ENCODE assay signal across 29 cellular contexts in genomic region chr12:127966331-127966730, GRCh38.
DNase-seq lines count a peak whose midpoint lies in the region; ATAC-seq, FAIRE-seq and TF ChIP-seq lines count a peak whose summit lies in the region.
"Had no signal": no experiment of that assay in that cellular context is flagged by ENCODE, and none has a peak within 500 bp of the region (broad histone marks: within the 10 kb centered on the region; RNA-seq: fewer than 3 reads in every experiment).

No MANE protein-coding gene starts in this region.

- H3K9ac ChIP-seq in K562 (ENCODE audit: insufficient read depth in 1 of 2, low read depth in 2 of 2, low read length in 2 of 2), result no peak overlapping the region
- H3K9ac ChIP-seq: BLaER1; BLaER1 treated with 17β-estradiol and CSF1 and Interleukin-3, amounts not matched to agents 10 nM and 100 nM had no signal

- H3K36me3 ChIP-seq in K562 (ENCODE audit: control insufficient read depth, insufficient read depth, low read length), result no peaks in the 10 kb centered on the region
- H3K36me3 ChIP-seq: BE2C; BLaER1; BLaER1 treated with 17β-estradiol and CSF1 and Interleukin-3, amounts not matched to agents 10 nM and 100 nM had no signal

- no peaks in the 10 kb centered on the region for H3K9me1 ChIP-seq in K562 (ENCODE audit: control insufficient read depth, insufficient read depth, low read length)

- POLR2A ChIA-PET in K562 (lab: Yijun Ruan, JAX), result no interaction called here

- H3K4me1 ChIP-seq in K562 (replicated peaks in 1 of 2; ENCODE audit: control insufficient read depth in 2 of 2, insufficient read depth in 2 of 2, low read length in 2 of 2), result no peaks in the 10 kb centered on the region
- H3K4me1 ChIP-seq: A549; BE2C; BLaER1; BLaER1 treated with 17β-estradiol and CSF1 and Interleukin-3, amounts not matched to agents 10 nM and 100 nM; Caco-2 had no signal

- in situ Hi-C loops in K562 (cut with MboI), result no loop called here

- H3K4me2 ChIP-seq in K562 (ENCODE audit: insufficient read depth, low read length), result no peak overlapping the region
- H3K4me2 ChIP-seq: A549; BLaER1; BLaER1 treated with 17β-estradiol and CSF1 and Interleukin-3, amounts not matched to agents 10 nM and 100 nM had no signal

- no peak for DNase-seq in K562 (ENCODE audit: extremely low read depth in 1 of 4, low spot score in 3 of 4)
- DNase-seq: 8988T; ACHN; AML-193; BE2C; C1 segment of cervical spinal cord; Caco-2; Calu3; CD4-positive, alpha-beta memory T cell; CD4-positive, alpha-beta T cell; CD4-positive, CD25-positive, alpha-beta regulatory T cell; CD8-positive, alpha-beta memory T cell; CD8-positive, alpha-beta T cell; COR-L47; DMS 273 treated with DMSO at 0.1 percent for 48 hours; DMS153; DMS53; DMS79; DMS79 treated with DMSO at 0.1 percent for 48 hours; DND-41; EL had no signal

- no peak for TF ChIP-seq CTCF in K562 (IDR thresholded peaks at IDR 0.05 in 2 of 3, conservative IDR thresholded peaks at IDR 0.05 in 1 of 3; ENCODE audit: insufficient read depth in 2 of 3, low read depth in 1 of 3, low read length in 3 of 3)

- TF ChIP-seq POLR2A in K562 (conservative IDR thresholded peaks at IDR 0.05), result no peak

- no peaks in the 10 kb centered on the region for H3K9me3 ChIP-seq in K562 (replicated peaks; ENCODE audit: control insufficient read depth, insufficient read depth, low read depth, low read length)
- H3K9me3 ChIP-seq: BE2C, Caco-2 had no signal

- H3K27me3 ChIP-seq in K562 (ENCODE audit: control insufficient read depth in 2 of 2, insufficient read depth in 2 of 2, low read length in 2 of 2), result no peaks in the 10 kb centered on the region
- H3K27me3 ChIP-seq: BE2C; BLaER1; BLaER1 treated with 17β-estradiol and CSF1 and Interleukin-3, amounts not matched to agents 10 nM and 100 nM had no signal

- no peak overlapping the region for H3K27ac ChIP-seq in K562 (ENCODE audit: extremely low read depth, low read depth, low read length)
- H3K27ac ChIP-seq: 22Rv1; A549; BLaER1; BLaER1 treated with 17β-estradiol and CSF1 and Interleukin-3, amounts not matched to agents 10 nM and 100 nM; C4-2B had no signal

- CTCF ChIA-PET in K562 (lab: Yijun Ruan, JAX; ENCODE audit: low intra/inter-chr PET ratio), result no interaction called here

- no peak for FAIRE-seq in K562 (lab: Jason Lieb, UNC)
- FAIRE-seq: A204.1, A549, D721Med had no signal

- H4K20me1 ChIP-seq in K562 (replicated peaks; ENCODE audit: control insufficient read depth, insufficient read depth, low read length), result no peaks in the 10 kb centered on the region
- H4K20me1 ChIP-seq: BLaER1; BLaER1 treated with 17β-estradiol and CSF1 and Interleukin-3, amounts not matched to agents 10 nM and 100 nM had no signal

- TF ChIP-seq RAD21 in K562 (CRISPR knock-in tag; conservative IDR thresholded peaks at IDR 0.05 in 1 of 2, IDR thresholded peaks at IDR 0.05 in 1 of 2), result no peak

- no peak overlapping the region for H2AFZ ChIP-seq in K562 (ENCODE audit: low read depth, low read length)

- no peak overlapping the region for H3K4me3 ChIP-seq in K562
- H3K4me3 ChIP-seq: A549; BLaER1; BLaER1 treated with 17β-estradiol and CSF1 and Interleukin-3, amounts not matched to agents 10 nM and 100 nM had no signal

- no peak for ATAC-seq in K562
- ATAC-seq in GM21390 (IDR thresholded peaks at IDR 0.05; ENCODE audit: unreplicated experiment), result no peak
- ATAC-seq: A549; CD8-positive, alpha-beta T cell had no signal

- no TSS peak for BruUV-seq in K562 (replicated peaks; lab: Mats Ljungman, UMichigan)

- H3K79me2 ChIP-seq in K562 (ENCODE audit: control insufficient read depth, insufficient read depth, low read length), result no peaks in the 10 kb centered on the region

- WGBS in K562 (ENCODE audit: insufficient coverage, low coverage, missing lambda C conversion rate), result 0% methylated on average over 1 of the region's 1 CpG

- TF ChIP-seq EP300 in K562 (IDR thresholded peaks at IDR 0.05; ENCODE audit: low read length), result no peak

- intact Hi-C loops in K562 (cut with micrococcal nuclease), result no loop called here

TF ChIP-seq in K562, 482 proteins besides CTCF, POLR2A, EP300 and RAD21:
- TF ChIP-seq ZNF609 (CRISPR knock-in tag; IDR thresholded peaks at IDR 0.05; ENCODE audit: borderline replicate concordance) (no peak), ZNF431 (CRISPR knock-in tag; IDR thresholded peaks at IDR 0.05) (peak; percentile 96), HDAC1 (IDR thresholded peaks at IDR 0.05) (no peak), TAF15 (IDR thresholded peaks at IDR 0.05; ENCODE audit: low read depth, low read length) (no peak)
